ENCODE assay signal across 27 cellular contexts in the genomic region with DNA sequence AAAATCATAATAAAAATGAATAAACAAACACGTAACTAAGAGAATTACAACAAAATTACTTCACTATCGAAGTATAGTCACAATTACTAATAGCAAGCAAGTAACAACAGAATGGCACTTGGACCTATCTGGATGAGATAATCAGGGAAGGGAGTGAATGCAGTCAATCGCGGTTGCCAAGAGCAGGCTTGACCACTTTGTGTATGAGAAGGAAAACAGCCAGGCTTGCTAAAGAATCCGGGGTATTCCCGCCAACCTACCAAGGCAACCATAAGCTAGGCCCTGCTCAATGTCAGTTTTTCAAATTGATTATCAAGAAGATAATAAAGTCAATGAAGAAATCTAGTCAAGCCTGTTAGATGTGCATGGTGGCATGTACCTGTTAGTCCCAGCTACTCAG.
"Had no signal": no experiment of that assay in that cellular context is flagged by ENCODE, and none has a peak within 500 bp of the region (broad histone marks: within the 10 kb centered on the region; RNA-seq: fewer than 3 reads in every experiment).

No MANE protein-coding gene starts in this region.

- H3K27ac ChIP-seq: epithelial cell of prostate, gastrocnemius medialis, lower lobe of right lung, neutrophil, right lobe of liver, upper lobe of right lung, vagina had no signal

- ATAC-seq: esophagus mucosa; gastrocnemius medialis; left ventricle myocardium superior; natural killer cell treated with Interleukin-12 subunit alpha and Interleukin-12 subunit beta and Interleukin-15 and Interleukin-18, amount 100 ng/mL, for 72 hours; stimulated activated naive CD8-positive, alpha-beta T cell treated with anti-CD3 and anti-CD28 coated beads, Interleukin-15, amount 100 ng/mL, for 72 hours had no signal

- H3K36me3 ChIP-seq: gastrocnemius medialis, lower lobe of right lung, neutrophil, pancreas, right lobe of liver, upper lobe of right lung, vagina had no signal

- H3K4me1 Mint-ChIP-seq: stimulated activated naive CD8-positive, alpha-beta T cell treated with anti-CD3 and anti-CD28 coated beads, Interleukin-15, amount 100 ng/mL, for 72 hours had no signal

- H3K27me3 ChIP-seq: dorsolateral prefrontal cortex, gastrocnemius medialis, neutrophil, pancreas, right lobe of liver, tibial artery, upper lobe of right lung, vagina had no signal

- FAIRE-seq: colon, keratinocyte, pancreas had no signal

- DNase-seq: dorsolateral prefrontal cortex; effector CD4-positive, alpha-beta T cell; foreskin fibroblast; gastrocnemius medialis; head of caudate nucleus; left ventricle myocardium superior; lower lobe of right lung; naive B cell; pancreas; right lobe of liver; stimulated activated CD4-positive, alpha-beta T cell treated with anti-CD3 and anti-CD28 coated beads, Interleukin-12 subunit alpha, Interleukin-12 subunit beta, amount 100 ng/mL, for 4 hours; stimulated activated CD4-positive, alpha-beta T cell treated with anti-CD3 and anti-CD28 coated beads, Interleukin-1b, Interleukin-23, amount 100 ng/mL, for 48 hours; stimulated activated CD4-positive, alpha-beta T cell treated with anti-CD3 and anti-CD28 coated beads, Interleukin-4, amount 100 ng/mL, for 1 hour; stimulated activated CD8-positive, alpha-beta memory T cell treated with anti-CD3 and anti-CD28 coated beads, Interleukin-4, amount 100 ng/mL, for 48 hours; stimulated activated naive CD4-positive, alpha-beta T cell; stimulated activated naive CD8-positive, alpha-beta T cell treated with anti-CD3 and anti-CD28 coated beads, Interleukin-15, amount 100 ng/mL, for 72 hours; tibial artery; upper lobe of right lung had no signal

- H3K27me3 Mint-ChIP-seq: stimulated activated naive CD8-positive, alpha-beta T cell treated with anti-CD3 and anti-CD28 coated beads, Interleukin-15, amount 100 ng/mL, for 72 hours had no signal

- H3K4me3 ChIP-seq: dorsolateral prefrontal cortex, gastrocnemius medialis, lower lobe of right lung, pancreas, right lobe of liver, smooth muscle cell, tibial artery, upper lobe of right lung, vagina had no signal

- H3K4me3 Mint-ChIP-seq: naive B cell; natural killer cell treated with Interleukin-12 subunit alpha and Interleukin-12 subunit beta and Interleukin-15 and Interleukin-18, amount 100 ng/mL, for 72 hours; neural crest cell; stimulated activated naive CD8-positive, alpha-beta T cell treated with anti-CD3 and anti-CD28 coated beads, Interleukin-15, amount 100 ng/mL, for 72 hours had no signal

- H3K4me1 ChIP-seq: gastrocnemius medialis, lower lobe of right lung, pancreas, upper lobe of right lung, vagina had no signal

- H3K36me3 Mint-ChIP-seq: naive B cell; natural killer cell treated with Interleukin-12 subunit alpha and Interleukin-12 subunit beta and Interleukin-15 and Interleukin-18, amount 100 ng/mL, for 72 hours had no signal

- H3K9me3 Mint-ChIP-seq: natural killer cell treated with Interleukin-12 subunit alpha and Interleukin-12 subunit beta and Interleukin-15 and Interleukin-18, amount 100 ng/mL, for 72 hours; stimulated activated naive CD8-positive, alpha-beta T cell treated with anti-CD3 and anti-CD28 coated beads, Interleukin-15, amount 100 ng/mL, for 72 hours had no signal

- H3K27ac Mint-ChIP-seq: naive B cell; natural killer cell treated with Interleukin-12 subunit alpha and Interleukin-12 subunit beta and Interleukin-15 and Interleukin-18, amount 100 ng/mL, for 72 hours; stimulated activated naive CD8-positive, alpha-beta T cell treated with anti-CD3 and anti-CD28 coated beads, Interleukin-15, amount 100 ng/mL, for 72 hours had no signal

- H3K9me3 ChIP-seq: gastrocnemius medialis, lower lobe of right lung, neutrophil, pancreas, right lobe of liver, tibial artery, upper lobe of right lung, vagina had no signal
